In the genomic region with DNA sequence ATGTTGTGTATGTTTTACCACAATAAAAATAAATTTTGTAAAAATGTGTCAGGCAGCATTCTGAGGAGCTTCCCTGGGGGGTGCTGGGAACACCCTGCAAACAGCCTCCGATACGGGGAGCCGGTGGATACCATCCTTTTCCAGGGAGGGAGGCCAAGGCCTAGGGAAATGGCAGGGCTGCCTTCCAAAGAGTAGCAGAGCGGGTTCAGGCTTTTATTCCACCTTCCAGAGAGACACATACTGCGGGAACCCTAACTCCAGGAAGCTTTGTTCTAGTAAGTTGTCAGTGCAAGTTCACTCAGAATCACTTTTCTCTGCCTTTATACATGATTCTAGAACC, we compare ENCODE assay signal across 8 cellular contexts.
DNase-seq lines count a peak whose midpoint lies in the region; ATAC-seq and TF ChIP-seq lines count a peak whose summit lies in the region.

No MANE protein-coding gene starts in this region.

- no peaks in the 10 kb centered on the region for H3K9me3 Mint-ChIP-seq in stimulated activated effector memory CD8-positive, alpha-beta T cell treated with anti-CD3 and anti-CD28 coated beads, Interleukin-12 subunit alpha, Interleukin-12 subunit beta, amount 100 ng/mL, for 72 hours

- no peak for ATAC-seq in stimulated activated effector memory CD8-positive, alpha-beta T cell treated with anti-CD3 and anti-CD28 coated beads, Interleukin-12 subunit alpha, Interleukin-12 subunit beta, amount 100 ng/mL, for 72 hours
- no peak for ATAC-seq in GM21619 (IDR thresholded peaks at IDR 0.05; ENCODE audit: unreplicated experiment)

- peak overlapping the region; percentile 98 for H3K27ac Mint-ChIP-seq in stimulated activated effector memory CD8-positive, alpha-beta T cell treated with anti-CD3 and anti-CD28 coated beads, Interleukin-12 subunit alpha, Interleukin-12 subunit beta, amount 100 ng/mL, for 72 hours

- TF ChIP-seq CTCF in astrocyte of the cerebellum (IDR thresholded peaks at IDR 0.05; ENCODE audit: low read depth, low read length, missing control alignments): no peak

- DNase-seq in NCI-H446 (lab: John Stamatoyannopoulos, UW) (peak; percentile 36 to 44), NCI-H446 treated with DMSO at 0.1 percent for 48 hours (lab: John Stamatoyannopoulos, UW) (no peak), NCI-H1694 (lab: John Stamatoyannopoulos, UW) (peak; percentile 51), astrocyte of the cerebellum (ENCODE audit: low read depth) (no peak), iris pigment epithelial cell (ENCODE audit: low read depth) (peak; percentile 18), NOMO-1 (lab: John Stamatoyannopoulos, UW; ENCODE audit: unreplicated experiment in 2 of 2) (no peak)
- no peak for DNase-seq in stimulated activated effector memory CD8-positive, alpha-beta T cell treated with anti-CD3 and anti-CD28 coated beads, Interleukin-12 subunit alpha, Interleukin-12 subunit beta, amount 100 ng/mL, for 72 hours (ENCODE audit: low spot score in 2 of 2)

- in situ Hi-C loops in astrocyte of the cerebellum (cut with HindIII; ENCODE audit: low sequenced_read_pairs): no loop called here

- peaks cover 17% of the 10 kb centered on the region for H3K36me3 Mint-ChIP-seq in stimulated activated effector memory CD8-positive, alpha-beta T cell treated with anti-CD3 and anti-CD28 coated beads, Interleukin-12 subunit alpha, Interleukin-12 subunit beta, amount 100 ng/mL, for 72 hours

- H3K4me3 ChIP-seq in astrocyte of the cerebellum (ENCODE audit: low read depth, low read length): peak overlapping the region; percentile 65

- H3K4me3 Mint-ChIP-seq in stimulated activated effector memory CD8-positive, alpha-beta T cell treated with anti-CD3 and anti-CD28 coated beads, Interleukin-12 subunit alpha, Interleukin-12 subunit beta, amount 100 ng/mL, for 72 hours: peak overlapping the region; percentile 91

- peaks cover 34% of the 10 kb centered on the region for H3K4me1 Mint-ChIP-seq in stimulated activated effector memory CD8-positive, alpha-beta T cell treated with anti-CD3 and anti-CD28 coated beads, Interleukin-12 subunit alpha, Interleukin-12 subunit beta, amount 100 ng/mL, for 72 hours

Comparison
In these comparisons a context has a peak if more than half of its experiments do, and no peak if none do; other contexts are left out.
1. DNase-seq: peak in NCI-H446 (2 of 2), NCI-H1694 (single experiment) and iris pigment epithelial cell (single experiment); none in NCI-H446 treated with DMSO at 0.1 percent for 48 hours (single experiment), astrocyte of the cerebellum (single experiment), stimulated activated effector memory CD8-positive, alpha-beta T cell treated with anti-CD3 and anti-CD28 coated beads, Interleukin-12 subunit alpha, Interleukin-12 subunit beta, amount 100 ng/mL, for 72 hours (0 of 2) and NOMO-1 (0 of 2).